In genomic region chr10:58989486-58990039, GRCh38 we compare ENCODE assay signal across 32 cellular contexts.
"Had no signal": no experiment of that assay in that cellular context is flagged by ENCODE, and none has a peak within 500 bp of the region (broad histone marks: within the 10 kb centered on the region; RNA-seq: fewer than 3 reads in every experiment).

No MANE protein-coding gene starts in this region.

- H3K4me2 ChIP-seq: KMS-11, SK-N-SH had no signal

- H3K9me3 ChIP-seq: SJSA1, SK-N-SH had no signal

- H3K27ac ChIP-seq: adrenal gland, brain microvascular endothelial cell, KMS-11, SJSA1, VCaP had no signal

- DNase-seq: activated B cell treated with CpG ODN at 0.5 μM for 24 hours; activated CD4-positive, alpha-beta memory T cell treated with anti-CD3 and anti-CD28 coated beads for 36 hours; activated CD4-positive, alpha-beta T cell treated with anti-CD3 and anti-CD28 coated beads for 4 hours; activated CD4-positive, alpha-beta T cell treated with anti-CD3 and anti-CD28 coated beads, Interleukin-2, amount 50 U/mL, for 1 hour; activated CD4-positive, CD25-positive, alpha-beta regulatory T cell treated with anti-CD3 and anti-CD28 coated beads, Interleukin-2, amount 50 U/mL, for 72 hours; activated CD8-positive, alpha-beta memory T cell treated with anti-CD3 and anti-CD28 coated beads, Interleukin-2, amount 50 U/mL, for 4 hours; activated gamma-delta T cell treated with Interleukin-2 at 50 U/mL for 16 hours; activated naive CD4-positive, alpha-beta T cell treated with anti-CD3 and anti-CD28 coated beads for 36 hours; activated T-cell treated with anti-CD3 and anti-CD28 coated beads for 4 hours; activated T-cell treated with anti-CD3 and anti-CD28 coated beads, Interleukin-2, amount 50 U/mL, for 4 hours; adrenal gland; aorta; brain microvascular endothelial cell; MM.1S; MV-4-11; NCI-H1092; NCI-H1417; NCI-H146; NCI-H187; NCI-H2029 treated with DMSO at 0.1 percent for 48 hours; NCI-H2107; NCI-H2171; NCI-H510A treated with DMSO at 0.1 percent for 48 hours; NCI-H69; SHP77; SK-N-SH; T-cell; T-helper 17 cell; T-helper 9 cell had no signal

- H3K9ac ChIP-seq: KMS-11, SK-N-SH had no signal

- H3K4me3 ChIP-seq: adrenal gland, SJSA1 had no signal

- H3K36me3 ChIP-seq: adrenal gland, brain microvascular endothelial cell, SJSA1 had no signal

- H3K27me3 ChIP-seq: adrenal gland, brain microvascular endothelial cell had no signal
